ENCODE assay signal across 8 cellular contexts in the genomic region with DNA sequence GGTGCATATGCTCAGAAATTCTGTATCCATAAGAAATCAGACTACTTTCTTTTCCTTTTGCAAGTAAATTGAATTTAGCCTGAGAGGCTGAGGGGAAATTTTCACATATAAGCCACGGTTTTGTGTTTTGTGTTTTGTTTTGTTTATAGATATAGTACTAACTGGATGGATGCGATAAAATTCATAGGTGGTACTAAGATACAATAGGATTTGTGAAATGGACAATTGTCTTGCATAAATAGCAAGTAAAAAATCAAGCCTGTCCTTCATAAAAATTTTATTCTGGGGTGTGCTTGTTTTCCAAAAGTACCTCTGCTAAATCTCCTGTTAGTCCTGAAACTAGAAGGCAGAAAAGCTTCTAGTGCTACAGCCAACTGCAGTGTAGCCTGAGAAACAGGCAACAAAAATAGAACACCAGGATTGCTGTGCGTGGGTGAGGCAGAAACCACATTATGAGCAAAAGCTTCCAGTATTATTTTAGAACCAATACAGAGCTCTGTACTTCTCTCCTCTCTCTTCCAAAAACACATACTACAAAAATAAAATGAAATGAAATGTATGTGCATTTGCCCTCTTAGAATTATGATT. TPM values are rescaled to one million over a fixed set of nuclear protein-coding genes. Genes with fewer than 3 reads are reported as not detected.
DNase-seq lines count a peak whose midpoint lies in the region; ATAC-seq and TF ChIP-seq lines count a peak whose summit lies in the region.

No MANE protein-coding gene starts in this region.

- H3K36me3 Mint-ChIP-seq in HFFc6 (ENCODE audit: low read depth): no peaks in the 10 kb centered on the region

- H3K27ac ChIP-seq in duodenal mucosa (ENCODE audit: low read depth, low read length): no peak overlapping the region
- peak overlapping the region; percentile 26 for H3K27ac ChIP-seq in neuronal stem cell (replicated peaks; ENCODE audit: low read length)

- H3K27me3 Mint-ChIP-seq in HFFc6 (ENCODE audit: insufficient read depth): no peaks in the 10 kb centered on the region

- H2AFZ ChIP-seq in neuronal stem cell (ENCODE audit: low read length): peak overlapping the region; percentile 85

- H3K18ac ChIP-seq in neuronal stem cell (ENCODE audit: low read length): no peak overlapping the region

- peaks cover 53% of the 10 kb centered on the region for H3K4me1 Mint-ChIP-seq in HFFc6 (ENCODE audit: low read depth)

- ATAC-seq in GM18505 (IDR thresholded peaks at IDR 0.05; ENCODE audit: unreplicated experiment): peak; percentile 41

- H3K9me3 Mint-ChIP-seq in HFFc6: no peaks in the 10 kb centered on the region

- no peak for TF ChIP-seq POLR2A in GM18505 (IDR thresholded peaks at IDR 0.05; ENCODE audit: borderline replicate concordance, extremely low read depth, insufficient read depth, insufficient read length)

- H3K4me3 ChIP-seq in duodenal mucosa (ENCODE audit: low read depth in 1 of 2, low read length in 2 of 2) (peak overlapping the region; percentile 55 to 61), neuronal stem cell (ENCODE audit: low read length in 2 of 2) (peak overlapping the region in 1 of 2 donors; percentile 51)

- TF ChIP-seq CTCF in HFFc6 (IDR thresholded peaks at IDR 0.05): no peak

- WGBS in neuronal stem cell (ENCODE audit: extremely low coverage in 2 of 2, insufficient read length in 2 of 2, insufficient replicate concordance in 1 of 2), 2 donors: no CpG with 5 or more reads among the region's 3 CpGs

- H4K91ac ChIP-seq in neuronal stem cell (ENCODE audit: low read depth, low read length, poor library complexity): no peak overlapping the region

- no peaks in the 10 kb centered on the region for H3K9me3 ChIP-seq in duodenal mucosa (ENCODE audit: control insufficient read depth in 1 of 2, low read length in 2 of 2)
- H3K9me3 ChIP-seq in neuronal stem cell (replicated peaks in 1 of 2; ENCODE audit: control insufficient read depth in 2 of 2, insufficient read depth in 1 of 2, low read depth in 1 of 2, low read length in 2 of 2): no peaks in the 10 kb centered on the region

- no peak overlapping the region for H3K4me2 ChIP-seq in neuronal stem cell (ENCODE audit: insufficient read depth, low read length, poor library complexity, severe bottlenecking)

- H3K27me3 ChIP-seq in duodenal mucosa (ENCODE audit: control insufficient read depth in 1 of 2, insufficient read depth in 2 of 2, low read length in 2 of 2) (no peaks in the 10 kb centered on the region), neuronal stem cell (ENCODE audit: control insufficient read depth in 3 of 3, insufficient read depth in 3 of 3, low read depth in 1 of 3, low read length in 3 of 3) (no peaks in the 10 kb centered on the region)

- H2BK12ac ChIP-seq in neuronal stem cell (ENCODE audit: low read length): no peak overlapping the region

- no peaks in the 10 kb centered on the region for H3K4me1 ChIP-seq in duodenal mucosa (ENCODE audit: control insufficient read depth in 1 of 2, insufficient read depth in 2 of 2, low read length in 2 of 2)
- H3K4me1 ChIP-seq in neuronal stem cell (ENCODE audit: control insufficient read depth in 2 of 2, insufficient read depth in 1 of 2, low read depth in 1 of 2, low read length in 2 of 2): peaks cover 6 to 17% of the 10 kb centered on the region in 2 donors

- peak overlapping the region; percentile 83 for H3K4me3 Mint-ChIP-seq in HFFc6

- no peak overlapping the region for H2BK15ac ChIP-seq in neuronal stem cell (ENCODE audit: low read length)

- H2BK5ac ChIP-seq in neuronal stem cell (ENCODE audit: low read length): no peak overlapping the region

- peak; percentile 53 for DNase-seq in HFFc6
- peak; percentile 82 for DNase-seq in NCI-H69 (lab: John Stamatoyannopoulos, UW)
- no peak for DNase-seq in neuronal stem cell (ENCODE audit: low spot score)
- DNase-seq in NCI-H1048 (lab: John Stamatoyannopoulos, UW): no peak
- no peak for DNase-seq in RKO (ENCODE audit: low spot score)
- no peak for DNase-seq in NCI-H187 treated with DMSO at 0.1 percent for 48 hours (lab: John Stamatoyannopoulos, UW)

- H2AK5ac ChIP-seq in neuronal stem cell (ENCODE audit: low read depth, low read length): no peak overlapping the region

- no peak overlapping the region for H3K14ac ChIP-seq in neuronal stem cell (ENCODE audit: low read length)

- no peak overlapping the region for H2BK120ac ChIP-seq in neuronal stem cell (ENCODE audit: low read depth, low read length)

- H3K9ac ChIP-seq in duodenal mucosa (ENCODE audit: low read depth in 1 of 2, low read length in 2 of 2) (peak overlapping the region in 1 of 2 donors; percentile 47), neuronal stem cell (ENCODE audit: low read depth, low read length, poor library complexity) (no peak overlapping the region)

- H4K8ac ChIP-seq in neuronal stem cell (ENCODE audit: low read depth, low read length): no peak overlapping the region

- no peak overlapping the region for H3K23ac ChIP-seq in neuronal stem cell (ENCODE audit: low read depth, low read length, poor library complexity)

- H3K79me1 ChIP-seq in neuronal stem cell (ENCODE audit: low read depth, low read length): no peaks in the 10 kb centered on the region

- H3K4ac ChIP-seq in neuronal stem cell (ENCODE audit: low read length): no peak overlapping the region

- H3K27ac Mint-ChIP-seq in HFFc6: peak overlapping the region; percentile 81

- H3K36me3 ChIP-seq in duodenal mucosa (ENCODE audit: control insufficient read depth in 1 of 2, insufficient read depth in 2 of 2, low read length in 2 of 2) (no peaks in the 10 kb centered on the region), neuronal stem cell (replicated peaks in 1 of 2; ENCODE audit: control insufficient read depth in 2 of 2, insufficient read depth in 2 of 2, low read length in 2 of 2) (no peaks in the 10 kb centered on the region)

RNA-seq across cellular contexts. Expression of a gene that starts 0.6 kb away (rescaled TPM):
- 10 to 100 TPM; 11.5 to 29.2 (median 13.2) TPM for total RNA-seq in HFFc6 (2021; fragmentation: NEBNext Ultra II Directional; extraction: Animal tissue kit (Norgen Biotek cat#: 25700))
- polyA plus RNA-seq in neuronal stem cell (2013, experiment 1 of 2): 21.9 TPM
- 21.7 TPM for polyA plus RNA-seq in neuronal stem cell (2013, experiment 2 of 2)

Comparison
In these comparisons a context has a peak if more than half of its experiments do, and no peak if none do; other contexts are left out.
1. DNase-seq: peak in HFFc6 (single experiment) and NCI-H69 (single experiment); none in neuronal stem cell (single experiment), NCI-H1048 (single experiment), RKO (single experiment) and NCI-H187 treated with DMSO at 0.1 percent for 48 hours (single experiment).